In genomic region chr6:151248295-151248694, GRCh38 we compare ENCODE assay signal across 20 cellular contexts. TPM values are rescaled to one million over a fixed set of nuclear protein-coding genes. Genes with fewer than 3 reads are reported as not detected.
DNase-seq lines count a peak whose midpoint lies in the region; ATAC-seq and TF ChIP-seq lines count a peak whose summit lies in the region.
"Had no signal": no experiment of that assay in that cellular context is flagged by ENCODE, and none has a peak within 500 bp of the region (broad histone marks: within the 10 kb centered on the region; RNA-seq: fewer than 3 reads in every experiment).

No MANE protein-coding gene starts in this region.

- no peak for ATAC-seq in upper lobe of left lung (ENCODE audit: low FRiP score in 2 of 2)
- no peak for ATAC-seq in right lobe of liver
- ATAC-seq: A549; CD8-positive, alpha-beta T cell had no signal

- H3K27ac ChIP-seq in sigmoid colon (peak overlapping the region in 3 of 4 donors; percentile 35 to 67 (median 65)), upper lobe of left lung (no peak overlapping the region), right lobe of liver (no peak overlapping the region)
- H3K27ac ChIP-seq: A549; BLaER1 treated with 17β-estradiol and CSF1 and Interleukin-3, amounts not matched to agents 10 nM and 100 nM; PC-9; RWPE1 had no signal

- H3K4me3 ChIP-seq in sigmoid colon, result no peak overlapping the region
- H3K4me3 ChIP-seq in upper lobe of left lung, result no peak overlapping the region
- no peak overlapping the region for H3K4me3 ChIP-seq in right lobe of liver
- H3K4me3 ChIP-seq: A549; BLaER1 treated with 17β-estradiol and CSF1 and Interleukin-3, amounts not matched to agents 10 nM and 100 nM; PC-9 had no signal

- peaks cover 2% of the 10 kb centered on the region for H3K9me3 Mint-ChIP-seq in glutamatergic neuron (ENCODE audit: unreplicated experiment)
- H3K9me3 Mint-ChIP-seq: CD8-positive, alpha-beta T cell; HFFc6 had no signal

- H3K36me3 ChIP-seq in sigmoid colon, result no peaks in the 10 kb centered on the region
- no peaks in the 10 kb centered on the region for H3K36me3 ChIP-seq in upper lobe of left lung
- no peaks in the 10 kb centered on the region for H3K36me3 ChIP-seq in right lobe of liver

- TF ChIP-seq POLR2A in sigmoid colon (IDR thresholded peaks at IDR 0.05), result no peak
- no peak for TF ChIP-seq POLR2A in upper lobe of left lung (IDR thresholded peaks at IDR 0.05)
- TF ChIP-seq POLR2A in right lobe of liver (IDR thresholded peaks at IDR 0.05), result no peak

- TF ChIP-seq CTCF in glutamatergic neuron (IDR thresholded peaks at IDR 0.05; ENCODE audit: partially characterized antibody, unreplicated experiment) (no peak), sigmoid colon (IDR thresholded peaks at IDR 0.05) (no peak), upper lobe of left lung (IDR thresholded peaks at IDR 0.05) (no peak), right lobe of liver (IDR thresholded peaks at IDR 0.05) (no peak)

- H3K27me3 ChIP-seq in sigmoid colon (no peaks in the 10 kb centered on the region), upper lobe of left lung (no peaks in the 10 kb centered on the region), right lobe of liver (no peaks in the 10 kb centered on the region)
- H3K27me3 ChIP-seq: BLaER1 treated with 17β-estradiol and CSF1 and Interleukin-3, amounts not matched to agents 10 nM and 100 nM had no signal

- no peaks in the 10 kb centered on the region for H3K27me3 Mint-ChIP-seq in glutamatergic neuron (ENCODE audit: unreplicated experiment)

- no peak overlapping the region for H3K27ac Mint-ChIP-seq in glutamatergic neuron (ENCODE audit: unreplicated experiment)
- H3K27ac Mint-ChIP-seq: CD8-positive, alpha-beta T cell; HFFc6 had no signal

- H3K9me3 ChIP-seq in sigmoid colon, result no peaks in the 10 kb centered on the region
- no peaks in the 10 kb centered on the region for H3K9me3 ChIP-seq in upper lobe of left lung
- no peaks in the 10 kb centered on the region for H3K9me3 ChIP-seq in right lobe of liver
- H3K9me3 ChIP-seq: A549 had no signal

- no peak for TF ChIP-seq EP300 in sigmoid colon (IDR thresholded peaks at IDR 0.05)
- no peak for TF ChIP-seq EP300 in upper lobe of left lung (IDR thresholded peaks at IDR 0.05)

- peak; percentile 4 for DNase-seq in stimulated activated CD4-positive, alpha-beta T cell treated with anti-CD3 and anti-CD28 coated beads, Interleukin-15, amount 100 ng/mL, for 24 hours
- no peak for DNase-seq in stimulated activated CD4-positive, alpha-beta T cell treated with anti-CD3 and anti-CD28 coated beads, Interleukin-2, amount 100 ng/mL, for 48 hours
- DNase-seq in glutamatergic neuron (no peak), sigmoid colon (no peak), NCI-H2227 treated with DMSO at 0.1 percent for 48 hours (lab: John Stamatoyannopoulos, UW) (no peak), upper lobe of left lung (no peak), right lobe of liver (no peak)
- DNase-seq: Calu3; CD8-positive, alpha-beta T cell; GF-D8; HFFc6; NCI-H1417; NCI-H187; NCI-H2107; NCI-H524 treated with DMSO at 0.1 percent for 48 hours; PC-9; SIG-M5 had no signal

- peaks cover 5% of the 10 kb centered on the region for H3K36me3 Mint-ChIP-seq in glutamatergic neuron (ENCODE audit: unreplicated experiment)
- H3K36me3 Mint-ChIP-seq: CD8-positive, alpha-beta T cell had no signal

- H3K4me3 Mint-ChIP-seq in glutamatergic neuron (ENCODE audit: unreplicated experiment), result peak overlapping the region; percentile 3
- H3K4me3 Mint-ChIP-seq: CD8-positive, alpha-beta T cell; HFFc6 had no signal

- WGBS in sigmoid colon, 2 donors, result 86 to 87% methylated on average over 3 of the region's 3 CpGs
- WGBS in upper lobe of left lung, 2 donors, result 91 to 92% methylated on average over 3 of the region's 3 CpGs
- 82% methylated on average over 3 of the region's 3 CpGs for WGBS in right lobe of liver (ENCODE audit: insufficient coverage, low coverage, low lambda C conversion rate, missing lambda C conversion rate)

- H3K4me1 Mint-ChIP-seq in glutamatergic neuron (ENCODE audit: low read depth, unreplicated experiment), result peaks cover 19% of the 10 kb centered on the region

- intact Hi-C loops in sigmoid colon (cut with DNase I), result no loop called here
- intact Hi-C loops in right lobe of liver (cut with DNase I), result no loop called here

- peaks cover 0 to 63% (median 25%) of the 10 kb centered on the region in 4 donors for H3K4me1 ChIP-seq in sigmoid colon
- H3K4me1 ChIP-seq in upper lobe of left lung, result no peaks in the 10 kb centered on the region
- no peaks in the 10 kb centered on the region for H3K4me1 ChIP-seq in right lobe of liver
- H3K4me1 ChIP-seq: A549 had no signal

RNA-seq across cellular contexts. Expression of gene AKAP12, which starts 8.5 kb away (rescaled TPM):
- total RNA-seq in glutamatergic neuron (ENCODE audit: unreplicated experiment) (240 TPM), sigmoid colon (100 to 1,000 TPM; 133 to 244 (median 209) TPM), upper lobe of left lung (10 to 100 TPM; 17.7 to 67.7 (median 37.7) TPM), right lobe of liver (10 to 100 TPM in 5 of 6 experiments, 1 to 10 TPM in 1; 2.1 to 38.4 (median 23.0) TPM)
- 10 to 100 TPM in 1 of 3 donors, 1 to 10 TPM in 2; 1.2 to 17.2 (median 9.0) TPM for polyA plus RNA-seq in sigmoid colon

Comparison
In these comparisons a context has a peak if more than half of its experiments do, and no peak if none do; other contexts are left out.
1. H3K27ac ChIP-seq: peak in sigmoid colon (3 of 4); none in upper lobe of left lung (0 of 4) and right lobe of liver (0 of 3).